Comparison of ENCODE assay signal across 8 cellular contexts in genomic region chr6:33419580-33420492, GRCh38. TPM values are rescaled to one million over a fixed set of nuclear protein-coding genes. Genes with fewer than 3 reads are reported as not detected.
DNase-seq lines count a peak whose midpoint lies in the region; ATAC-seq, FAIRE-seq and TF ChIP-seq lines count a peak whose summit lies in the region.

Gene SYNGAP1, plus strand, starts transcription at chr6:33420065. Its CDS starts 200 bp downstream, at chr6:33420265.

- FAIRE-seq in D721Med (lab: Jason Lieb, UNC), result no peak

- ATAC-seq in left ventricle myocardium superior (peak; percentile 11), HG03175 (IDR thresholded peaks at IDR 0.05; ENCODE audit: unreplicated experiment) (no peak), GM21447 (IDR thresholded peaks at IDR 0.05; ENCODE audit: unreplicated experiment) (no peak)

- H3K4me3 ChIP-seq in adipocyte (ENCODE audit: low read length) (peak within 1 kb of the TSS; percentile 78), rectal smooth muscle tissue (ENCODE audit: low read length) (peak within 1 kb of the TSS; percentile 58)

- H3K27ac ChIP-seq in rectal smooth muscle tissue (ENCODE audit: low read depth, low read length), result peak within 1 kb of the TSS; percentile 88

- peak within 1 kb of the TSS; percentile 85 for H3K9ac ChIP-seq in adipocyte (ENCODE audit: low read length)
- H3K9ac ChIP-seq in rectal smooth muscle tissue (ENCODE audit: low read length), result no peak within 1 kb of the TSS

- H3K9me3 ChIP-seq in adipocyte (ENCODE audit: control insufficient read depth, low read length), result no peaks in the 10 kb centered on the region

- TF ChIP-seq CTCF in D721Med (IDR thresholded peaks at IDR 0.05; ENCODE audit: insufficient read depth, missing control alignments), result no peak

- H3K27me3 ChIP-seq in adipocyte (replicated peaks; ENCODE audit: control insufficient read depth, insufficient read depth, low read length), result no peaks in the 10 kb centered on the region
- no peaks in the 10 kb centered on the region for H3K27me3 ChIP-seq in rectal smooth muscle tissue (ENCODE audit: control insufficient read depth, insufficient read depth, low read length)

- peaks cover 41% of the 10 kb centered on the region for H3K4me1 ChIP-seq in adipocyte (ENCODE audit: control insufficient read depth, insufficient read depth, low read length)
- H3K4me1 ChIP-seq in rectal smooth muscle tissue (ENCODE audit: control insufficient read depth, insufficient read depth, low read length), result peaks cover 27% of the 10 kb centered on the region

- peak; percentile 30 for DNase-seq in COR-L47 (lab: John Stamatoyannopoulos, UW)
- DNase-seq in NCI-H524 treated with DMSO at 0.1 percent for 48 hours (lab: John Stamatoyannopoulos, UW), result peak; percentile 29
- DNase-seq in adipocyte (ENCODE audit: low read depth), result peak; percentile 82
- DNase-seq in left ventricle myocardium superior, result peak; percentile 76
- DNase-seq in D721Med (ENCODE audit: insufficient read length, low spot score), result no peak

- intact Hi-C loops in left ventricle myocardium superior (cut with micrococcal nuclease), result no loop called here

- H3K36me3 ChIP-seq in adipocyte (ENCODE audit: control insufficient read depth, insufficient read depth, low read length, severe bottlenecking) (peaks cover 13% of the 10 kb centered on the region), rectal smooth muscle tissue (ENCODE audit: control insufficient read depth, insufficient read depth, low read length) (peaks cover 8% of the 10 kb centered on the region)

RNA-seq across cellular contexts. Expression of gene SYNGAP1, which starts in this region (rescaled TPM):
- 6.2 TPM for total RNA-seq in left ventricle myocardium superior
